In genomic region chr5:76664065-76664464, GRCh38 we compare ENCODE assay signal across 27 cellular contexts. TPM values are rescaled to one million over a fixed set of nuclear protein-coding genes. Genes with fewer than 3 reads are reported as not detected.
"Had no signal": no experiment of that assay in that cellular context is flagged by ENCODE, and none has a peak within 500 bp of the region (broad histone marks: within the 10 kb centered on the region; RNA-seq: fewer than 3 reads in every experiment).

No MANE protein-coding gene starts in this region.

- H3K27me3 Mint-ChIP-seq: activated CD4-positive, alpha-beta memory T cell treated with anti-CD3 and anti-CD28 coated beads, Interleukin-2, amount 10 ng/mL, durations not matched to agents 7 days and 5 days; activated CD4-positive, alpha-beta T cell treated with anti-CD3 and anti-CD28 coated beads, Interleukin-2, amount 10 ng/mL, durations not matched to agents 7 days and 5 days; activated naive CD4-positive, alpha-beta T cell treated with anti-CD3 and anti-CD28 coated beads, Interleukin-2, amount 50 U/mL, for 24 hours; activated naive CD8-positive, alpha-beta T cell treated with anti-CD3 and anti-CD28 coated beads, Interleukin-2, amount 50 U/mL, for 24 hours; activated T-helper 17 cell treated with anti-CD3 and anti-CD28 coated beads, Interleukin-2, amount 50 U/mL, for 72 hours; stimulated activated naive B cell treated with anti-CD40 and anti-IgM and Interleukin-4, amounts not matched to agents 10 μg/mL and 1 μg/mL and 100 μg/mL, for 72 hours had no signal

- H3K4me3 Mint-ChIP-seq: activated CD4-positive, alpha-beta memory T cell treated with anti-CD3 and anti-CD28 coated beads, Interleukin-2, amount 10 ng/mL, durations not matched to agents 7 days and 5 days; activated CD4-positive, alpha-beta T cell treated with anti-CD3 and anti-CD28 coated beads, Interleukin-2, amount 10 ng/mL, durations not matched to agents 7 days and 5 days; activated naive CD4-positive, alpha-beta T cell treated with anti-CD3 and anti-CD28 coated beads, Interleukin-2, amount 50 U/mL, for 24 hours; activated naive CD8-positive, alpha-beta T cell treated with anti-CD3 and anti-CD28 coated beads, Interleukin-2, amount 50 U/mL, for 24 hours; activated T-cell treated with anti-CD3 and anti-CD28 coated beads, Interleukin-2, amount 50 U/mL, for 4 hours; activated T-helper 17 cell treated with anti-CD3 and anti-CD28 coated beads, Interleukin-2, amount 50 U/mL, for 72 hours; nephron progenitor cell; stimulated activated naive B cell treated with anti-CD40 and anti-IgM and Interleukin-4, amounts not matched to agents 10 μg/mL and 1 μg/mL and 100 μg/mL, for 72 hours had no signal

- DNase-seq: activated CD4-positive, alpha-beta memory T cell treated with anti-CD3 and anti-CD28 coated beads, Interleukin-2, amount 10 ng/mL, durations not matched to agents 7 days and 5 days; activated CD4-positive, alpha-beta T cell treated with anti-CD3 and anti-CD28 coated beads for 1 hour; activated CD4-positive, alpha-beta T cell treated with anti-CD3 and anti-CD28 coated beads, Interleukin-2, amount 10 ng/mL, durations not matched to agents 7 days and 5 days; activated CD8-positive, alpha-beta memory T cell treated with anti-CD3 and anti-CD28 coated beads, Interleukin-2, amount 50 U/mL, for 48 hours; activated naive CD8-positive, alpha-beta T cell treated with anti-CD3 and anti-CD28 coated beads, Interleukin-2, amount 50 U/mL, for 24 hours; activated T-cell treated with anti-CD3 and anti-CD28 coated beads, Interleukin-2, amount 50 U/mL, for 4 hours; amygdala; caudate nucleus; foreskin keratinocyte; heart left ventricle; kidney glomerular epithelial cell; left lung; lower lobe of right lung; mesendoderm; nephron progenitor cell; stimulated activated CD4-positive, alpha-beta T cell treated with anti-CD3 and anti-CD28 coated beads, Interleukin-2, amount 100 ng/mL, for 24 hours; stimulated activated naive B cell treated with anti-CD40 and anti-IgM and Interleukin-4, amounts not matched to agents 10 μg/mL and 1 μg/mL and 100 μg/mL, for 72 hours; stomach; T-helper 2 cell; thyroid gland; upper lobe of left lung had no signal

- H3K9me3 Mint-ChIP-seq: activated CD4-positive, alpha-beta memory T cell treated with anti-CD3 and anti-CD28 coated beads, Interleukin-2, amount 10 ng/mL, durations not matched to agents 7 days and 5 days; activated CD4-positive, alpha-beta T cell treated with anti-CD3 and anti-CD28 coated beads, Interleukin-2, amount 10 ng/mL, durations not matched to agents 7 days and 5 days; activated naive CD4-positive, alpha-beta T cell treated with anti-CD3 and anti-CD28 coated beads, Interleukin-2, amount 50 U/mL, for 24 hours; activated naive CD8-positive, alpha-beta T cell treated with anti-CD3 and anti-CD28 coated beads, Interleukin-2, amount 50 U/mL, for 24 hours; activated T-cell treated with anti-CD3 and anti-CD28 coated beads, Interleukin-2, amount 50 U/mL, for 4 hours; activated T-helper 17 cell treated with anti-CD3 and anti-CD28 coated beads, Interleukin-2, amount 50 U/mL, for 72 hours; nephron progenitor cell; stimulated activated naive B cell treated with anti-CD40 and anti-IgM and Interleukin-4, amounts not matched to agents 10 μg/mL and 1 μg/mL and 100 μg/mL, for 72 hours had no signal

- H3K4me1 ChIP-seq: lower lobe of right lung, thyroid gland, upper lobe of left lung had no signal

- H3K27ac Mint-ChIP-seq: activated CD4-positive, alpha-beta memory T cell treated with anti-CD3 and anti-CD28 coated beads, Interleukin-2, amount 10 ng/mL, durations not matched to agents 7 days and 5 days; activated CD4-positive, alpha-beta T cell treated with anti-CD3 and anti-CD28 coated beads, Interleukin-2, amount 10 ng/mL, durations not matched to agents 7 days and 5 days; activated naive CD4-positive, alpha-beta T cell treated with anti-CD3 and anti-CD28 coated beads, Interleukin-2, amount 50 U/mL, for 24 hours; activated naive CD8-positive, alpha-beta T cell treated with anti-CD3 and anti-CD28 coated beads, Interleukin-2, amount 50 U/mL, for 24 hours; activated T-helper 17 cell treated with anti-CD3 and anti-CD28 coated beads, Interleukin-2, amount 50 U/mL, for 72 hours; nephron progenitor cell; stimulated activated naive B cell treated with anti-CD40 and anti-IgM and Interleukin-4, amounts not matched to agents 10 μg/mL and 1 μg/mL and 100 μg/mL, for 72 hours had no signal

- H3K27ac ChIP-seq: foreskin keratinocyte, heart left ventricle, left lung, lower lobe of right lung, neutrophil, stomach, thyroid gland, upper lobe of left lung had no signal

- ATAC-seq: activated naive CD8-positive, alpha-beta T cell treated with anti-CD3 and anti-CD28 coated beads, Interleukin-2, amount 50 U/mL, for 24 hours; activated T-cell treated with anti-CD3 and anti-CD28 coated beads, Interleukin-2, amount 50 U/mL, for 4 hours; activated T-helper 17 cell treated with anti-CD3 and anti-CD28 coated beads, Interleukin-2, amount 50 U/mL, for 72 hours; esophagus mucosa; foreskin keratinocyte; heart left ventricle; left lung; lower lobe of right lung; sciatic nerve; stimulated activated naive B cell treated with anti-CD40 and anti-IgM and Interleukin-4, amounts not matched to agents 10 μg/mL and 1 μg/mL and 100 μg/mL, for 72 hours had no signal

- H3K9me3 ChIP-seq: heart left ventricle, left lung, lower lobe of right lung, neutrophil, stomach, thyroid gland, upper lobe of left lung had no signal

- H3K36me3 Mint-ChIP-seq: stimulated activated naive B cell treated with anti-CD40 and anti-IgM and Interleukin-4, amounts not matched to agents 10 μg/mL and 1 μg/mL and 100 μg/mL, for 72 hours had no signal

- H3K4me3 ChIP-seq: heart left ventricle, left lung, lower lobe of right lung, smooth muscle cell, stomach, thyroid gland, upper lobe of left lung had no signal

- H3K4me1 Mint-ChIP-seq: activated CD4-positive, alpha-beta memory T cell treated with anti-CD3 and anti-CD28 coated beads, Interleukin-2, amount 10 ng/mL, durations not matched to agents 7 days and 5 days; activated CD4-positive, alpha-beta T cell treated with anti-CD3 and anti-CD28 coated beads, Interleukin-2, amount 10 ng/mL, durations not matched to agents 7 days and 5 days; activated naive CD4-positive, alpha-beta T cell treated with anti-CD3 and anti-CD28 coated beads, Interleukin-2, amount 50 U/mL, for 24 hours; activated naive CD8-positive, alpha-beta T cell treated with anti-CD3 and anti-CD28 coated beads, Interleukin-2, amount 50 U/mL, for 24 hours; stimulated activated naive B cell treated with anti-CD40 and anti-IgM and Interleukin-4, amounts not matched to agents 10 μg/mL and 1 μg/mL and 100 μg/mL, for 72 hours had no signal

- H3K27me3 ChIP-seq: foreskin keratinocyte, heart left ventricle, left lung, neutrophil, stomach, thyroid gland, upper lobe of left lung had no signal

RNA-seq across cellular contexts. Expression of gene F2RL2, which starts 40.9 kb away (rescaled TPM):
- total RNA-seq: activated CD4-positive, alpha-beta memory T cell treated with anti-CD3 and anti-CD28 coated beads, Interleukin-2, amount 10 ng/mL, durations not matched to agents 7 days and 5 days; activated CD4-positive, alpha-beta T cell treated with anti-CD3 and anti-CD28 coated beads, Interleukin-2, amount 10 ng/mL, durations not matched to agents 7 days and 5 days; lower lobe of right lung had no signal
- polyA plus RNA-seq: foreskin keratinocyte, smooth muscle cell had no signal
